8 cellular contexts compared by ENCODE assay signal in the genomic region with DNA sequence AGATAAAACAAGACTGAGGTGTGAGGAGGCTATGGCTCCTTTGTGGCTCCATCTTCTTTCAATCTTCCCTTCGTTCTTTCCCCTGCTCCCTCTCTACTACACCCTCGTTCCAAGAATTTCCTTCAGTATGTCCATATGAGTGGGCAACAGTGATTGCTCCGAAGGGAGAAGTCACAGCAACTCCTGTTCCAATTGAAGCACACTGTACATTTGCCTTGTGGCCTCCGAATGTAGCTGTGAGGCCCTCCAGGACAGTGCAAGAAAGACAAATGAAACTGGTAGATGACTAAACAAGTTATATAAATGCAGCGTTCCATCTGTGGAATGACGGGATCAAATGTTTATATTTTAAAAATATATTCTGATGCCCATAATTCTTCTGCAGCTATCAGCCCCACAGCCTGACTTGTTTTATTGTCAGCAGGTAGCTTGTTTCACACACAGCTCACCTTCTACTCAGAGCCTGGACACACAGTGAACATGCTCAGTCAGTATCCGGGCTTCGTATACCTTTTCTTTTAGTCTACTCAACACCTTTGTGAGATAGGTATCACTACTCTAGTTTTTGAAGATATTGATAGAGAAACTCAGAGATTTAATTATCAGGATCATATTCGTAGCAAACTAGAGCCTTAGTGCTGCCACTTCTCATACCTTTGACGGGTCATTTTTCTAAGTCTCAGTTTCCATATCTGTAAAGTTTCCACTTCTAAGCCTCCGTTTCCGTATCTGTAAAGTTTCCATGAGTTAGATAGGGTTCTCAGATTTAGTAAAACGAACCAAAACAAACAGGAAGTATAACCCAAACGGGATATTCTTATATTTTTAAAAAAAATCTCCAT. TPM values are rescaled to one million over a fixed set of nuclear protein-coding genes. Genes with fewer than 3 reads are reported as not detected.
A peak's percentile ranks its signal among the peaks of the same experiment; 100 is the strongest.
DNase-seq lines count a peak whose midpoint lies in the region; ATAC-seq and TF ChIP-seq lines count a peak whose summit lies in the region.

No MANE protein-coding gene starts in this region.

- H3K4me3 ChIP-seq in heart right ventricle (peak overlapping the region in 8 of 10 donors; percentile 81 to 98 (median 92)), right cardiac atrium (ENCODE audit: low read length) (peak overlapping the region; percentile 80), subcutaneous abdominal adipose tissue (ENCODE audit: low read depth in 1 of 5, low read length in 5 of 5) (peak overlapping the region; percentile 85 to 100 (median 95))

- H3K27me3 Mint-ChIP-seq in T-helper 1 cell treated with Interleukin-12 subunit alpha and Interleukin-12 subunit beta and Interleukin-4 antibody, amounts not matched to agents 30 μg/mL and 1 μg/mL, for 36 hours (ENCODE audit: low read depth) = no peaks in the 10 kb centered on the region

- H3K4me1 ChIP-seq in heart right ventricle (peaks cover 0 to 44% (median 17%) of the 10 kb centered on the region in 9 donors), right cardiac atrium (ENCODE audit: control insufficient read depth, insufficient read depth, low read length) (no peaks in the 10 kb centered on the region), subcutaneous abdominal adipose tissue (ENCODE audit: control insufficient read depth in 5 of 5, insufficient read depth in 5 of 5, low read length in 5 of 5) (peaks cover 5 to 27% (median 25%) of the 10 kb centered on the region in 5 donors)

- WGBS in heart right ventricle, 2 donors = 61 to 72% methylated on average over 14 of the region's 14 CpGs
- WGBS in right cardiac atrium = 54% methylated on average over 14 of the region's 14 CpGs

- DNase-seq in heart right ventricle = no peak
- no peak for DNase-seq in Right ventricle myocardium inferior (ENCODE audit: missing footprints)
- DNase-seq in right cardiac atrium = no peak
- no peak for DNase-seq in amniotic stem cell (lab: John Stamatoyannopoulos, UW)
- DNase-seq in D341Med (ENCODE audit: low spot score) = no peak

- peak overlapping the region; percentile 88 for H3K4me3 Mint-ChIP-seq in T-helper 1 cell treated with Interleukin-12 subunit alpha and Interleukin-12 subunit beta and Interleukin-4 antibody, amounts not matched to agents 30 μg/mL and 1 μg/mL, for 36 hours

- H3K27ac ChIP-seq in heart right ventricle = peak overlapping the region in 9 of 10 donors; percentile 96 to 99 (median 98)
- no peak overlapping the region for H3K27ac ChIP-seq in right cardiac atrium (ENCODE audit: low read length)
- H3K27ac ChIP-seq in subcutaneous abdominal adipose tissue (ENCODE audit: low read depth, low read length) = peak overlapping the region; percentile 100

- H3K27me3 ChIP-seq in heart right ventricle (no peaks in the 10 kb centered on the region), right cardiac atrium (ENCODE audit: control insufficient read depth, insufficient read depth) (no peaks in the 10 kb centered on the region), subcutaneous abdominal adipose tissue (ENCODE audit: control insufficient read depth in 5 of 5, insufficient read depth in 4 of 5, low read length in 5 of 5) (no peaks in the 10 kb centered on the region)

- peaks cover 31% of the 10 kb centered on the region for H3K4me1 Mint-ChIP-seq in T-helper 1 cell treated with Interleukin-12 subunit alpha and Interleukin-12 subunit beta and Interleukin-4 antibody, amounts not matched to agents 30 μg/mL and 1 μg/mL, for 36 hours (ENCODE audit: low read depth)

- H3K27ac Mint-ChIP-seq in T-helper 1 cell treated with Interleukin-12 subunit alpha and Interleukin-12 subunit beta and Interleukin-4 antibody, amounts not matched to agents 30 μg/mL and 1 μg/mL, for 36 hours = peak overlapping the region; percentile 96

- ATAC-seq in heart right ventricle (no peak), Right ventricle myocardium inferior (no peak), right cardiac atrium (no peak), HG03196 (IDR thresholded peaks at IDR 0.05; ENCODE audit: unreplicated experiment) (no peak)

- no peak for TF ChIP-seq CTCF in heart right ventricle (IDR thresholded peaks at IDR 0.05)

- H3K36me3 ChIP-seq in heart right ventricle = no peaks in the 10 kb centered on the region
- no peaks in the 10 kb centered on the region for H3K36me3 ChIP-seq in subcutaneous abdominal adipose tissue (ENCODE audit: control insufficient read depth in 5 of 5, insufficient read depth in 5 of 5, low read length in 5 of 5)

- H3K36me3 Mint-ChIP-seq in T-helper 1 cell treated with Interleukin-12 subunit alpha and Interleukin-12 subunit beta and Interleukin-4 antibody, amounts not matched to agents 30 μg/mL and 1 μg/mL, for 36 hours (ENCODE audit: low read depth) = peaks cover 19% of the 10 kb centered on the region

- H3K9me3 Mint-ChIP-seq in T-helper 1 cell treated with Interleukin-12 subunit alpha and Interleukin-12 subunit beta and Interleukin-4 antibody, amounts not matched to agents 30 μg/mL and 1 μg/mL, for 36 hours = peaks cover 10% of the 10 kb centered on the region

- peaks cover 0 to 16% (median 2%) of the 10 kb centered on the region in 11 donors for H3K9me3 ChIP-seq in heart right ventricle
- no peaks in the 10 kb centered on the region for H3K9me3 ChIP-seq in right cardiac atrium (ENCODE audit: control insufficient read depth, low read length)
- H3K9me3 ChIP-seq in subcutaneous abdominal adipose tissue (ENCODE audit: control insufficient read depth in 5 of 5, low read length in 5 of 5) = peaks cover 0 to 4% (median 0%) of the 10 kb centered on the region in 5 donors

- peak overlapping the region; percentile 41 to 89 (median 86) for H3K9ac ChIP-seq in subcutaneous abdominal adipose tissue (ENCODE audit: low read length in 5 of 5)

- intact Hi-C loops in heart right ventricle (cut with DNase I) = no loop called here
- intact Hi-C loops in Right ventricle myocardium inferior (cut with DNase I) = no loop called here
- intact Hi-C loops in right cardiac atrium (cut with DNase I) = no loop called here

RNA-seq across cellular contexts. Expression of a gene that starts 1.2 kb away (rescaled TPM):
- 10 to 100 TPM in 6 of 10 donors, 1 to 10 TPM in 4; 9.3 to 14.1 (median 10.6) TPM for total RNA-seq in heart right ventricle
- 1 to 10 TPM; 2.5 to 2.7 TPM for polyA plus RNA-seq in heart right ventricle
- 10.5 TPM for total RNA-seq in Right ventricle myocardium inferior
- 10 to 100 TPM; 15.2 to 22.2 (median 18.7) TPM for total RNA-seq in right cardiac atrium
- polyA plus RNA-seq in right cardiac atrium = 4.4 TPM
